In genomic region chr10:104650072-104650471, GRCh38 we compare ENCODE assay signal across 13 cellular contexts. TPM values are rescaled to one million over a fixed set of nuclear protein-coding genes. Genes with fewer than 3 reads are reported as not detected.
DNase-seq lines count a peak whose midpoint lies in the region; ATAC-seq, FAIRE-seq and TF ChIP-seq lines count a peak whose summit lies in the region.
"Had no signal": no experiment of that assay in that cellular context is flagged by ENCODE, and none has a peak within 500 bp of the region (broad histone marks: within the 10 kb centered on the region; RNA-seq: fewer than 3 reads in every experiment).

No MANE protein-coding gene starts in this region.

- in situ Hi-C loops in SK-MEL-5 (cut with HindIII; ENCODE audit: low pct_unique_long_range_greater_than_20kb, low sequenced_read_pairs) = no loop called here

- POLR2A ChIA-PET in A549 (lab: Yijun Ruan, JAX) = no interaction called here

- FAIRE-seq in A549 (lab: Jason Lieb, UNC) = no peak

- no peak overlapping the region for H3K27ac ChIP-seq in A549
- H3K27ac ChIP-seq: suprapubic skin had no signal

- TF ChIP-seq RAD21 in A549 (conservative IDR thresholded peaks at IDR 0.05 in 1 of 2, IDR thresholded peaks at IDR 0.05 in 1 of 2) = peak in 1 of 2 experiments; percentile 25; a peak in 1 of 5 replicates

- CTCF ChIA-PET in A549 (lab: Yijun Ruan, JAX) = interaction anchor here (0.9 to 1.3 kb wide), 2 partner anchors 26 to 1036 kb away, joined by 3 read pairs; no protein-coding TSS in a partner anchor

- no peak overlapping the region for H3K4me3 ChIP-seq in A549
- H3K4me3 ChIP-seq: suprapubic skin had no signal

- DNase-seq in A549 (ENCODE audit: low read depth in 1 of 2, low spot score in 1 of 2) = no peak
- DNase-seq in SK-MEL-5 (ENCODE audit: low read depth, low spot score) = peak; percentile 51
- DNase-seq in globus pallidus (ENCODE audit: low spot score) = peak; percentile 56
- DNase-seq in stimulated activated CD4-positive, alpha-beta T cell treated with anti-CD3 and anti-CD28 coated beads, Interleukin-1b, Interleukin-23, amount 100 ng/mL, for 48 hours = no peak
- no peak for DNase-seq in activated T-cell treated with anti-CD3 and anti-CD28 coated beads, Interleukin-2, amount 50 U/mL, for 1 hour
- DNase-seq in GOT3 (lab: John Stamatoyannopoulos, UW) = no peak
- DNase-seq in effector CD8-positive, alpha-beta T cell (lab: John Stamatoyannopoulos, UW) = no peak
- DNase-seq: activated B cell treated with CpG ODN at 0.5 μM for 24 hours; activated T-cell treated with anti-CD3 and anti-CD28 coated beads, Interleukin-2, amount 50 U/mL, for 24 hours; kidney glomerular epithelial cell had no signal

- 3% methylated on average over 1 of the region's 1 CpG for WGBS in A549 (ENCODE audit: missing lambda C conversion rate)

- H3K9me3 ChIP-seq in A549 = no peaks in the 10 kb centered on the region
- H3K9me3 ChIP-seq: suprapubic skin had no signal

- TF ChIP-seq POLR2A in A549 (IDR thresholded peaks at IDR 0.05; ENCODE audit: low read length) = no peak

- TF ChIP-seq CTCF in A549 (IDR thresholded peaks at IDR 0.05) = no peak
- 0 out of 2 replicates have a peak, but pooled peaks have one; percentile 3 for TF ChIP-seq CTCF in GM12874 (IDR thresholded peaks at IDR 0.05; ENCODE audit: insufficient read depth, low read depth, low read length)

- no peak overlapping the region for H3K4me2 ChIP-seq in A549

- ATAC-seq in A549 = peak; percentile 53 to 69; a peak in 2 of 6 replicates

- H3K4me1 ChIP-seq in A549 = no peaks in the 10 kb centered on the region
- H3K4me1 ChIP-seq: suprapubic skin had no signal

- TF ChIP-seq EP300 in A549 (IDR thresholded peaks at IDR 0.05) = no peak

TF ChIP-seq in A549, 52 proteins besides CTCF, POLR2A, EP300 and RAD21:
- TF ChIP-seq CHD4 (IDR thresholded peaks at IDR 0.05; ENCODE audit: borderline replicate concordance) (no peak), POLR2AphosphoS2 (conservative IDR thresholded peaks at IDR 0.05; ENCODE audit: low read length) (no peak), CBX2 (IDR thresholded peaks at IDR 0.05; ENCODE audit: borderline replicate concordance, low read depth) (no peak), EHMT2 (IDR thresholded peaks at IDR 0.05; ENCODE audit: low read depth) (no peak), BCL3 (IDR thresholded peaks at IDR 0.05) (no peak), PHF8 (IDR thresholded peaks at IDR 0.05; ENCODE audit: borderline replicate concordance, low read depth) (no peak), CBX8 (IDR thresholded peaks at IDR 0.05) (no peak), HOXB13 (CRISPR knock-in tag; IDR thresholded peaks at IDR 0.05; ENCODE audit: low read depth) (no peak), KDM5A (IDR thresholded peaks at IDR 0.05) (no peak)
- TF ChIP-seq, protein P1, sequence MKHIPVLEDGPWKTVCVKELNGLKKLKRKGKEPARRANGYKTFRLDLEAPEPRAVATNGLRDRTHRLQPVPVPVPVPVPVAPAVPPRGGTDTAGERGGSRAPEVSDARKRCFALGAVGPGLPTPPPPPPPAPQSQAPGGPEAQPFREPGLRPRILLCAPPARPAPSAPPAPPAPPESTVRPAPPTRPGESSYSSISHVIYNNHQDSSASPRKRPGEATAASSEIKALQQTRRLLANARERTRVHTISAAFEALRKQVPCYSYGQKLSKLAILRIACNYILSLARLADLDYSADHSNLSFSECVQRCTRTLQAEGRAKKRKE (CRISPR knock-in tag; IDR thresholded peaks at IDR 0.05; ENCODE audit: low read depth) = no peak
- TF ChIP-seq, protein P2, sequence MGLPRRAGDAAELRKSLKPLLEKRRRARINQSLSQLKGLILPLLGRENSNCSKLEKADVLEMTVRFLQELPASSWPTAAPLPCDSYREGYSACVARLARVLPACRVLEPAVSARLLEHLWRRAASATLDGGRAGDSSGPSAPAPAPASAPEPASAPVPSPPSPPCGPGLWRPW (IDR thresholded peaks at IDR 0.05) = no peak

RNA-seq across cellular contexts. Expression of gene SORCS3, which starts 9.0 kb away (rescaled TPM):
- not detected in 2 replicates for polyA plus RNA-seq in A549 (2011; rRNA removed)
- not detected in 2 replicates for polyA plus RNA-seq in A549 (2012; cell fraction: cytosol; rRNA removed)
- not detected in 2 replicates for polyA plus RNA-seq in A549 (2012; cell fraction: nucleus; rRNA removed)
- not detected in 3 replicates for polyA plus RNA-seq in A549 (2017; fragmentation: RNase III; extraction: RNeasy Plus Mini Kit Qiagen cat#74134 plus additional on column Dnase treatment)
- polyA minus RNA-seq in A549 (2011; rRNA and poly(A)+ RNA removed) = not detected in 2 replicates
- 0.03 and 0.05 TPM in 2 replicates for total RNA-seq in SK-MEL-5 (2014; rRNA removed; shearing (Covaris generic))
- 0.01 and 0.13 TPM in 2 replicates for polyA plus RNA-seq in SK-MEL-5 (2015; cell fraction: cytosol; rRNA removed)
- polyA plus RNA-seq in SK-MEL-5 (2015; cell fraction: nucleus; rRNA removed) = 0.18 and 0.21 TPM in 2 replicates
- total RNA-seq: activated B cell treated with CpG ODN at 0.5 μM for 24 hours, fibroblast of lung had no signal
- polyA plus RNA-seq: fibroblast of lung had no signal

Comparison
In these comparisons a context has a peak if more than half of its experiments do, and no peak if none do; other contexts are left out.
1. DNase-seq: peak in SK-MEL-5 (single experiment) and globus pallidus (single experiment); none in A549 (0 of 2), stimulated activated CD4-positive, alpha-beta T cell treated with anti-CD3 and anti-CD28 coated beads, Interleukin-1b, Interleukin-23, amount 100 ng/mL, for 48 hours (single experiment), activated T-cell treated with anti-CD3 and anti-CD28 coated beads, Interleukin-2, amount 50 U/mL, for 1 hour (single experiment), GOT3 (single experiment) and effector CD8-positive, alpha-beta T cell (single experiment).